ENCODE assay signal across 8 cellular contexts in the genomic region with DNA sequence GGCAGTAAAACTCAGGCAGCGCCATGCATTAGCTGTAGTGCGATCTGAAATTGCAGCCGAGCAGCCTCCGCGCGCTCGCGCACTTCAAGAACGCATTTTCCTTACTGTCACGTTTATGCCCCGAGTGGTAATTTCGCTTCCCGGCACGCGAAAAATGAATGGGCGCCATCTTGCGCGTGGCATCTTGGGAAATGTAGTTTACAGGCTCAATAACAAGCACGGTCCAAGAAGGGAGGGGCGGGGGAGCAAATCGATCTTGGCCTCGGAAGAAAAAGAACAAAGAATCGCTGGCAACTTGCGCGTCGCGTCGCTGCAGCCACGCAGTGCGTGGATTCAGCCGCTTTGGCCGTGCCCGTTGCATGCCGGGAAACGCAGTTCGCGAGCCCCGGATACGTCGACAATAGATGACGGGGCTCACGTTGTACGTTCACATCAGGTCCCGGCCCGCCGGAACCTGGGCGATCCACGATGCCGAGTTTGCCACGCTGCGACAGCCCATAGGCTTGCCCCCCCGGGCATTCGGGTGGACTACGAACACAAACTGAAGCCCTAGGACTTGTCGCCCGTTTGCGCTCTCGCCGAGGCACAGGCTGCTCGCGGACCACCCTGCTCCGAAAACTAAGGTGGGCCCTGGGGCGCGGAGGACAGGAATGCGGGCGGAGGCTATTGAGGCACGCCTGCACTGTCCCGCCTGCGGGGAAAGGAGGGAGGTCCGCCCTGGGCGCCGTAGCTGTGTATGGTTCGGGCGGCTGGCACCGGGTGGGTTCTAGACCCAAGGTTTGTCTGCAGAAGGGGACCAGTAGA. TPM values are rescaled to one million over a fixed set of nuclear protein-coding genes. Genes with fewer than 3 reads are reported as not detected.
DNase-seq lines count a peak whose midpoint lies in the region; ATAC-seq, FAIRE-seq and TF ChIP-seq lines count a peak whose summit lies in the region.

Gene FTSJ1, plus strand, starts transcription at position 426 of the 804 bp plus-strand sequence. CDS start 1,849 bp downstream, outside the sequence.

- peak within 1 kb of the TSS; percentile 76 for H3K4me2 ChIP-seq in keratinocyte (ENCODE audit: control insufficient read depth, extremely low read depth, insufficient read depth, low read depth, low read length)

- peak; percentile 71 for DNase-seq in AG09309 (ENCODE audit: low read depth)
- peak; percentile 76 for DNase-seq in NCI-H460 (ENCODE audit: extremely low read depth, low read depth)
- peak; percentile 79 for DNase-seq in activated CD4-positive, CD25-positive, alpha-beta regulatory T cell treated with anti-CD3 and anti-CD28 coated beads, Interleukin-2, amount 50 U/mL, for 72 hours
- DNase-seq in cerebellar nuclear complex (lab: John Stamatoyannopoulos, UW), result peak; percentile 26 to 67
- no peak for DNase-seq in keratinocyte (ENCODE audit: low read depth, low spot score)
- DNase-seq in stimulated activated CD4-positive, alpha-beta T cell treated with anti-CD3 and anti-CD28 coated beads, Interleukin-15, amount 100 ng/mL, for 1 hour (ENCODE audit: low read depth in 1 of 2, low spot score in 1 of 2), result peak; percentile 71 to 72

- peak; percentile 87 for ATAC-seq in GM19025 (IDR thresholded peaks at IDR 0.05; ENCODE audit: low read depth, unreplicated experiment)
- peak; percentile 79 for ATAC-seq in HG03342 (IDR thresholded peaks at IDR 0.05; ENCODE audit: unreplicated experiment)

- H3K36me3 ChIP-seq in keratinocyte (ENCODE audit: control insufficient read depth in 2 of 2, extremely low read depth in 1 of 2, insufficient read depth in 2 of 2, low read length in 2 of 2), result peaks cover 3 to 5% of the 10 kb centered on the region in 2 experiments

- H3K4me1 ChIP-seq in keratinocyte (ENCODE audit: control insufficient read depth, extremely low read depth, insufficient read depth, low read length), result peaks cover 17% of the 10 kb centered on the region

- TF ChIP-seq CTCF in AG09309 (IDR thresholded peaks at IDR 0.05; ENCODE audit: control insufficient read depth, insufficient read depth, low read depth, low read length, missing control alignments) (no peak), keratinocyte (optimal IDR thresholded peaks at IDR 0.05 in 1 of 3, IDR thresholded peaks at IDR 0.05 in 1 of 3, conservative IDR thresholded peaks at IDR 0.05 in 1 of 3; ENCODE audit: extremely low read depth in 1 of 3, insufficient read depth in 2 of 3, low read length in 3 of 3) (no peak)

- peak within 1 kb of the TSS; percentile 26 for H2AFZ ChIP-seq in keratinocyte (ENCODE audit: control insufficient read depth, low read length)

- H3K9me3 ChIP-seq in keratinocyte (ENCODE audit: control insufficient read depth, low read depth, low read length), result no peaks in the 10 kb centered on the region

- dilution Hi-C loops in keratinocyte (cut with MboI; ENCODE audit: extremely low pct_ligation_motif_present, low sequenced_read_pairs), result no loop called here

- peak within 1 kb of the TSS; percentile 73 for H3K27ac ChIP-seq in keratinocyte (ENCODE audit: control insufficient read depth, insufficient read depth, low read length)

- no peaks in the 10 kb centered on the region for H3K27me3 ChIP-seq in keratinocyte (ENCODE audit: control insufficient read depth, extremely low read depth, insufficient read depth, low read length)

- H3K4me3 ChIP-seq in AG09309 (ENCODE audit: control insufficient read depth, low read depth, low read length) (peak within 1 kb of the TSS; percentile 60), keratinocyte (ENCODE audit: control insufficient read depth in 2 of 3, extremely low read depth in 1 of 3, insufficient read depth in 2 of 3, low read depth in 1 of 3, low read length in 3 of 3) (peak within 1 kb of the TSS; percentile 64 to 75 (median 66))

- peaks cover 35% of the 10 kb centered on the region for H3K79me2 ChIP-seq in keratinocyte (ENCODE audit: control insufficient read depth, insufficient read depth, low read length)

- peak; percentile 60 for FAIRE-seq in keratinocyte (lab: Jason Lieb, UNC)

- H4K20me1 ChIP-seq in keratinocyte (ENCODE audit: control insufficient read depth, extremely low read depth, insufficient read depth, low read length), result no peaks in the 10 kb centered on the region

- peak within 1 kb of the TSS; percentile 92 for H3K9ac ChIP-seq in keratinocyte (ENCODE audit: control insufficient read depth, extremely low read depth, insufficient read depth, low read length)

- H3K9me1 ChIP-seq in keratinocyte (ENCODE audit: control insufficient read depth, extremely low read depth, insufficient read depth, low read length), result no peaks in the 10 kb centered on the region

RNA-seq across cellular contexts. Expression of gene FTSJ1, which starts in this region (rescaled TPM):
- 74.8 and 93.3 TPM in 2 replicates for total RNA-seq in NCI-H460 (2014; rRNA removed; shearing (Covaris generic))
- polyA plus RNA-seq in NCI-H460 (2014; cell fraction: nucleus; rRNA removed), result 90.1 and 117 TPM in 2 replicates
- polyA plus RNA-seq in keratinocyte, result 60.6 to 93.4 TPM (median 62.7 TPM) in 3 replicates
- 23.6 TPM for polyA plus RNA-seq in keratinocyte (2011; ENCODE audit: low read depth)
- 66.6 and 70.9 TPM in 2 replicates for polyA plus RNA-seq in keratinocyte (2011; cell fraction: cytosol; rRNA removed)
- polyA plus RNA-seq in keratinocyte (2011; cell fraction: nucleus; rRNA removed), result 100 and 105 TPM in 2 replicates
- polyA plus RNA-seq in keratinocyte (2012; ENCODE audit: low replicate concordance), result 48.1 and 100.0 TPM in 2 replicates
- 49.7 to 131 TPM (median 62.3 TPM) in 3 replicates for polyA minus RNA-seq in keratinocyte
- polyA minus RNA-seq in keratinocyte (2011; cell fraction: cytosol; rRNA and poly(A)+ RNA removed), result 51.6 TPM
- 30.8 and 31.5 TPM in 2 replicates for polyA minus RNA-seq in keratinocyte (2011; cell fraction: nucleus; rRNA and poly(A)+ RNA removed)
